Comparison of ENCODE assay signal across 1 cellular context in the genomic region with DNA sequence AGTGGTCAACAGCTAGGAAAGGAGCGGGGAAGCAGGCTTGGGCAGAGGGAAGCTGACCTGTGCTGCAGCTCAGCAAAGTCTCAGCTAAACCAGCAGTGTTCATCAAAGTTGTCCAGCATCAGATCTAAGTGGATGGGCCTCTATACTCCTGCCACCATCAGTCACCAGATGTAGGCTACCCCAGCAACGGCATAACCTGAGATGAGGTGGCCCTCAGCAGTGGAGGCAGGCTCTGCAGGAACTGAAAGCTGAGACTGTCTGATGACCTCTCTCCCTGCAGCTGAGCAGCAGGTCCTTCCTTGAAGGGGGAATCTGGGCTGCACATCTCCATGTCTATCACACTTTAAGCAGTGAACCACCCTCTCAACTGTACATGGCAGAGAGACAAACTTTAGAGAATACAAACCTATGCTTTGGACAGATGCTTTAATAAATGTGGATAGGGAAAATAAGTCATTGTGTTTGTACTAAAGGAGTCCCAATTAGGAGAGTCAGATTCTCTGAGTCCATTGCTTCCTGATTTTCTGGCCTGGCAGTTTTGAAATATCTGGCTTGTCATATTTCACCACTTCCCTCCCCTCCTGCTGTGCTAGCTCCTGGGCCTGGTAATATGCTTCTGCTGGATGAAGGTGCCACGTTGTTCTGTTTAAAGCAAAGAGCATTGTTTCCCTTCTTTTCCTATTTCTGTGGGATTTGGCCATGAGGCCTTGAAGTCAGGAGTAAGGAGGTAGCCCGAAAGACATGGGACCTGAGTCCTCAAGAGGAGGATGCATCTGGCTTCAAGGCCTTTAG.
TF ChIP-seq lines count a peak whose summit lies in the region.

No MANE protein-coding gene starts in this region.

TF ChIP-seq in IMR-90, 13 proteins besides CTCF, POLR2A, EP300 and RAD21 (continued from another document):
- TF ChIP-seq MAZ (IDR thresholded peaks at IDR 0.05; ENCODE audit: borderline replicate concordance, low read depth, low read length), result no peak
